Comparison of ENCODE assay signal across 12 cellular contexts in the genomic region with DNA sequence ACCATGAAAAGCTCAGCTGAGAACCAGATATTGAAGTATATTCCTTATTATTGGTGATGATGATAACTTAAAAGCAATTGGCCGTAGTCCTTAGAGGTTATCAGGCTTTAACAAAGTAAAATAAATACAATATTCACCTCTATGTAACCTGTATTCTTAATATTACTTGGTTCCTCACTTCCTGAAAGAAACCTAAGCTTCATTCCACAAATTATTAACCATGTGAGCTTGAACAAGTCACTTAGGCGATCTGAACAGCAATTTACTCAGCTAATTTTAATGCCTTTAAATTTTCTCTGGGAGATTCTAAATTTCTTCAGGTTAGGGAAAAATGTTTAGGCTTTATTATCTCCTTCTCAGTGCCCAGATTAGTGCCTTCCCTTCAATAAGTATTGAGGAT.
DNase-seq lines count a peak whose midpoint lies in the region; ATAC-seq and TF ChIP-seq lines count a peak whose summit lies in the region.
"Had no signal": no experiment of that assay in that cellular context is flagged by ENCODE, and none has a peak within 500 bp of the region (broad histone marks: within the 10 kb centered on the region; RNA-seq: fewer than 3 reads in every experiment).

No MANE protein-coding gene starts in this region.

- no peak overlapping the region for H2BK15ac ChIP-seq in mesenchymal stem cell (ENCODE audit: low read depth, poor library complexity, severe bottlenecking)

- H3K4ac ChIP-seq in mesenchymal stem cell (ENCODE audit: low read depth in 1 of 2, low read length in 2 of 2): no peak overlapping the region

- DNase-seq in mesenchymal stem cell (no peak), progenitor cell of endocrine pancreas (ENCODE audit: low spot score, unreplicated experiment) (no peak), left ventricle myocardium superior (no peak), EL (no peak)
- no peak for DNase-seq in NK-92 treated with Interleukin-12 subunit alpha and Interleukin-12 subunit beta, amount 100 ng/mL, for 24 hours (lab: John Stamatoyannopoulos, UW)
- DNase-seq: CD8-positive, alpha-beta T cell; COR-L47; HCEC 1CT; IMR-90 had no signal

- no peak overlapping the region for H4K8ac ChIP-seq in mesenchymal stem cell (ENCODE audit: low read length)

- H3K27me3 ChIP-seq in Loucy (ENCODE audit: insufficient read depth, low read length, poor library complexity, severe bottlenecking) (no peaks in the 10 kb centered on the region), mesenchymal stem cell (ENCODE audit: control insufficient read depth in 1 of 2, insufficient read depth in 1 of 2, low read length in 2 of 2) (no peaks in the 10 kb centered on the region)

- H3K36me3 Mint-ChIP-seq in progenitor cell of endocrine pancreas (ENCODE audit: insufficient read depth): peaks cover 10% of the 10 kb centered on the region
- H3K36me3 Mint-ChIP-seq: CD8-positive, alpha-beta T cell had no signal

- no peak overlapping the region for H2BK12ac ChIP-seq in mesenchymal stem cell (ENCODE audit: low read length in 2 of 2)

- TF ChIP-seq CTCF in Loucy (conservative IDR thresholded peaks at IDR 0.05; ENCODE audit: low read length): no peak
- TF ChIP-seq CTCF in progenitor cell of endocrine pancreas (IDR thresholded peaks at IDR 0.05; ENCODE audit: unreplicated experiment): no peak

- H3F3A ChIP-seq in Loucy (ENCODE audit: low read depth): no peaks in the 10 kb centered on the region

- no peaks in the 10 kb centered on the region for H3K27me3 Mint-ChIP-seq in progenitor cell of endocrine pancreas

- H3K4me1 ChIP-seq in Loucy (ENCODE audit: insufficient read depth, low read length, poor library complexity, severe bottlenecking): peaks cover 5% of the 10 kb centered on the region
- peaks cover 3% of the 10 kb centered on the region for H3K4me1 ChIP-seq in mesenchymal stem cell (ENCODE audit: control insufficient read depth, insufficient read depth, low read depth, low read length)

- H3K14ac ChIP-seq in mesenchymal stem cell (ENCODE audit: low read length in 2 of 2): no peak overlapping the region

- H3K36me3 ChIP-seq in Loucy (ENCODE audit: insufficient read depth, low read length) (no peaks in the 10 kb centered on the region), mesenchymal stem cell (ENCODE audit: control insufficient read depth in 1 of 2, insufficient read depth in 2 of 2, low read depth in 1 of 2, low read length in 2 of 2) (peaks cover 17 to 56% of the 10 kb centered on the region in 2 experiments)

- no CpG with 5 or more reads among the region's 2 CpGs for WGBS in mesenchymal stem cell

- no peak overlapping the region for H3K4me3 Mint-ChIP-seq in progenitor cell of endocrine pancreas (ENCODE audit: low read depth)
- H3K4me3 Mint-ChIP-seq: CD14-positive monocyte; CD8-positive, alpha-beta T cell had no signal

- intact Hi-C loops in left ventricle myocardium superior (cut with micrococcal nuclease): no loop called here

- no peak overlapping the region for H3K4me3 ChIP-seq in Loucy (ENCODE audit: low read length, poor library complexity, severe bottlenecking)
- H3K4me3 ChIP-seq in mesenchymal stem cell (ENCODE audit: insufficient read depth in 1 of 2, low read depth in 1 of 2, low read length in 2 of 2): no peak overlapping the region
- H3K4me3 ChIP-seq: A549 had no signal

- H2BK120ac ChIP-seq in mesenchymal stem cell (ENCODE audit: low read depth, low read length): no peak overlapping the region

- H3K9me2 ChIP-seq in Loucy (replicated peaks; ENCODE audit: low read depth, low read length): no peaks in the 10 kb centered on the region

- H3K9ac ChIP-seq in Loucy (ENCODE audit: low read depth, low read length, poor library complexity, severe bottlenecking) (no peak overlapping the region), mesenchymal stem cell (ENCODE audit: low read length) (no peak overlapping the region)

- H3K4me2 ChIP-seq in Loucy (ENCODE audit: low read depth, low read length, poor library complexity, severe bottlenecking) (no peak overlapping the region), mesenchymal stem cell (ENCODE audit: low read length, poor library complexity, severe bottlenecking) (peak overlapping the region; percentile 49)
- H3K4me2 ChIP-seq: A549 had no signal

- H3K9me3 ChIP-seq in Loucy (ENCODE audit: insufficient read depth, low read depth, low read length) (no peaks in the 10 kb centered on the region), mesenchymal stem cell (ENCODE audit: control insufficient read depth, low read length) (no peaks in the 10 kb centered on the region)
- H3K9me3 ChIP-seq: A549 had no signal

- no peaks in the 10 kb centered on the region for H3K9me3 Mint-ChIP-seq in progenitor cell of endocrine pancreas (ENCODE audit: low read depth)
- H3K9me3 Mint-ChIP-seq: CD14-positive monocyte; CD8-positive, alpha-beta T cell had no signal

- no peak overlapping the region for H4K91ac ChIP-seq in mesenchymal stem cell (ENCODE audit: low read length)

- H2AFZ ChIP-seq in Loucy (ENCODE audit: low read length) (0 out of 2 replicates have a peak overlapping the region, but pooled peaks have one; percentile 21), mesenchymal stem cell (ENCODE audit: low read depth, low read length) (no peak overlapping the region)

- H3K27ac Mint-ChIP-seq in progenitor cell of endocrine pancreas: peak overlapping the region; percentile 84
- H3K27ac Mint-ChIP-seq: CD14-positive monocyte; CD8-positive, alpha-beta T cell had no signal

- H2BK5ac ChIP-seq in mesenchymal stem cell (ENCODE audit: low read depth, low read length, poor library complexity, severe bottlenecking): no peak overlapping the region

- H3K23ac ChIP-seq in mesenchymal stem cell (ENCODE audit: low read length in 2 of 2): no peak overlapping the region

- peak overlapping the region; percentile 34 for H3K27ac ChIP-seq in mesenchymal stem cell (ENCODE audit: low read length, poor library complexity, severe bottlenecking)
- H3K27ac ChIP-seq: A549 had no signal

- H3K79me2 ChIP-seq in Loucy (ENCODE audit: insufficient read depth, low read length): no peaks in the 10 kb centered on the region

- H3K79me1 ChIP-seq in mesenchymal stem cell (replicated peaks; ENCODE audit: low read length, poor library complexity, severe bottlenecking): peaks cover 15% of the 10 kb centered on the region

- ATAC-seq in left ventricle myocardium superior: no peak
- ATAC-seq: A549; CD8-positive, alpha-beta T cell had no signal

- peak overlapping the region; percentile 95 for H2AK5ac ChIP-seq in mesenchymal stem cell (ENCODE audit: low read length, severe bottlenecking)

- H3K4me1 Mint-ChIP-seq in progenitor cell of endocrine pancreas (ENCODE audit: low read depth): peaks cover 21% of the 10 kb centered on the region
- H3K4me1 Mint-ChIP-seq: CD14-positive monocyte had no signal

- H3K18ac ChIP-seq in mesenchymal stem cell (ENCODE audit: low read depth in 1 of 2, low read length in 2 of 2): no peak overlapping the region

- H4K20me1 ChIP-seq in Loucy (ENCODE audit: insufficient read depth, low read length, poor library complexity, severe bottlenecking): no peaks in the 10 kb centered on the region
